In genomic region chr13:41271456-41272285, GRCh38 we compare ENCODE assay signal across 15 cellular contexts. TPM values are rescaled to one million over a fixed set of nuclear protein-coding genes. Genes with fewer than 3 reads are reported as not detected.
A peak's percentile ranks its signal among the peaks of the same experiment; 100 is the strongest.
DNase-seq lines count a peak whose midpoint lies in the region; ATAC-seq lines count a peak whose summit lies in the region.
"Had no signal": no experiment of that assay in that cellular context is flagged by ENCODE, and none has a peak within 500 bp of the region (broad histone marks: within the 10 kb centered on the region; RNA-seq: fewer than 3 reads in every experiment).

No MANE protein-coding gene starts in this region.

- no peaks in the 10 kb centered on the region for H3K27me3 Mint-ChIP-seq in activated CD8-positive, alpha-beta memory T cell treated with anti-CD3 and anti-CD28 coated beads, Interleukin-2, amount 10 ng/mL, durations not matched to agents 7 days and 5 days
- H3K27me3 Mint-ChIP-seq in activated T-helper 17 cell treated with anti-CD3 and anti-CD28 coated beads, Interleukin-2, amount 50 U/mL, for 72 hours: no peaks in the 10 kb centered on the region
- H3K27me3 Mint-ChIP-seq in stimulated activated naive B cell treated with anti-CD40 and anti-IgM and Interleukin-4, amounts not matched to agents 10 μg/mL and 1 μg/mL and 100 μg/mL, for 72 hours: no peaks in the 10 kb centered on the region

- peaks cover 11% of the 10 kb centered on the region for H3K9me3 Mint-ChIP-seq in activated CD8-positive, alpha-beta memory T cell treated with anti-CD3 and anti-CD28 coated beads, Interleukin-2, amount 10 ng/mL, durations not matched to agents 7 days and 5 days (ENCODE audit: low read depth)
- H3K9me3 Mint-ChIP-seq in activated T-helper 17 cell treated with anti-CD3 and anti-CD28 coated beads, Interleukin-2, amount 50 U/mL, for 72 hours: peaks cover 4% of the 10 kb centered on the region
- peaks cover 0 to 4% of the 10 kb centered on the region in 2 donors for H3K9me3 Mint-ChIP-seq in stimulated activated naive B cell treated with anti-CD40 and anti-IgM and Interleukin-4, amounts not matched to agents 10 μg/mL and 1 μg/mL and 100 μg/mL, for 72 hours

- CTCF ChIA-PET in activated CD8-positive, alpha-beta memory T cell treated with anti-CD3 and anti-CD28 coated beads, Interleukin-2, amount 10 ng/mL, durations not matched to agents 7 days and 5 days (lab: Charles Lee): interaction anchor here (1.6 kb wide), 1 partner anchor 9 kb away, joined by 4 read pairs; the partner anchor contains the start of gene MTRF1

- H3K27ac Mint-ChIP-seq in activated CD8-positive, alpha-beta memory T cell treated with anti-CD3 and anti-CD28 coated beads, Interleukin-2, amount 10 ng/mL, durations not matched to agents 7 days and 5 days: peak overlapping the region; percentile 42
- peak overlapping the region; percentile 64 for H3K27ac Mint-ChIP-seq in activated T-helper 17 cell treated with anti-CD3 and anti-CD28 coated beads, Interleukin-2, amount 50 U/mL, for 72 hours
- peak overlapping the region; percentile 49 for H3K27ac Mint-ChIP-seq in stimulated activated naive B cell treated with anti-CD40 and anti-IgM and Interleukin-4, amounts not matched to agents 10 μg/mL and 1 μg/mL and 100 μg/mL, for 72 hours

- H3K4me1 Mint-ChIP-seq in activated CD8-positive, alpha-beta memory T cell treated with anti-CD3 and anti-CD28 coated beads, Interleukin-2, amount 10 ng/mL, durations not matched to agents 7 days and 5 days: peaks cover 12% of the 10 kb centered on the region
- no peaks in the 10 kb centered on the region for H3K4me1 Mint-ChIP-seq in activated T-helper 17 cell treated with anti-CD3 and anti-CD28 coated beads, Interleukin-2, amount 50 U/mL, for 72 hours
- H3K4me1 Mint-ChIP-seq in stimulated activated naive B cell treated with anti-CD40 and anti-IgM and Interleukin-4, amounts not matched to agents 10 μg/mL and 1 μg/mL and 100 μg/mL, for 72 hours: peaks cover 7 to 16% of the 10 kb centered on the region in 2 donors

- H3K36me3 Mint-ChIP-seq in activated CD8-positive, alpha-beta memory T cell treated with anti-CD3 and anti-CD28 coated beads, Interleukin-2, amount 10 ng/mL, durations not matched to agents 7 days and 5 days: peaks cover 20% of the 10 kb centered on the region
- no peaks in the 10 kb centered on the region for H3K36me3 Mint-ChIP-seq in activated T-helper 17 cell treated with anti-CD3 and anti-CD28 coated beads, Interleukin-2, amount 50 U/mL, for 72 hours (ENCODE audit: low read depth)
- H3K36me3 Mint-ChIP-seq in stimulated activated naive B cell treated with anti-CD40 and anti-IgM and Interleukin-4, amounts not matched to agents 10 μg/mL and 1 μg/mL and 100 μg/mL, for 72 hours: peaks cover 3% of the 10 kb centered on the region in 2 donors

- no peak for DNase-seq in activated CD8-positive, alpha-beta memory T cell treated with anti-CD3 and anti-CD28 coated beads, Interleukin-2, amount 10 ng/mL, durations not matched to agents 7 days and 5 days
- DNase-seq in activated CD8-positive, alpha-beta memory T cell treated with anti-CD3 and anti-CD28 coated beads, Interleukin-2, amount 50 U/mL, for 48 hours: no peak
- no peak for DNase-seq in stimulated activated naive B cell treated with anti-CD40 and anti-IgM and Interleukin-4, amounts not matched to agents 10 μg/mL and 1 μg/mL and 100 μg/mL, for 72 hours
- DNase-seq in DMS53 (lab: John Stamatoyannopoulos, UW): no peak
- no peak for DNase-seq in DMS 273 treated with DMSO at 0.1 percent for 48 hours (lab: John Stamatoyannopoulos, UW)
- DNase-seq in NCI-H2081 (lab: John Stamatoyannopoulos, UW): no peak
- DNase-seq: activated CD4-positive, alpha-beta T cell treated with anti-CD3 and anti-CD28 coated beads, Interleukin-2, amount 50 U/mL, for 48 hours; Caco-2; midbrain; NCI-H1436; NCI-H446; SHP77 treated with DMSO at 0.1 percent for 48 hours; T1000 had no signal

- H3K4me3 Mint-ChIP-seq in activated CD8-positive, alpha-beta memory T cell treated with anti-CD3 and anti-CD28 coated beads, Interleukin-2, amount 10 ng/mL, durations not matched to agents 7 days and 5 days: no peak overlapping the region
- H3K4me3 Mint-ChIP-seq in activated T-helper 17 cell treated with anti-CD3 and anti-CD28 coated beads, Interleukin-2, amount 50 U/mL, for 72 hours: peak overlapping the region; percentile 1
- H3K4me3 Mint-ChIP-seq in stimulated activated naive B cell treated with anti-CD40 and anti-IgM and Interleukin-4, amounts not matched to agents 10 μg/mL and 1 μg/mL and 100 μg/mL, for 72 hours: peak overlapping the region in 1 of 2 donors; percentile 37

- ATAC-seq in activated CD8-positive, alpha-beta memory T cell treated with anti-CD3 and anti-CD28 coated beads, Interleukin-2, amount 10 ng/mL, durations not matched to agents 7 days and 5 days: no peak
- peak; percentile 61 for ATAC-seq in HG03354 (IDR thresholded peaks at IDR 0.05; ENCODE audit: poor library complexity, severe bottlenecking, unreplicated experiment)
- ATAC-seq in activated T-helper 17 cell treated with anti-CD3 and anti-CD28 coated beads, Interleukin-2, amount 50 U/mL, for 72 hours (replicated peaks): no peak
- ATAC-seq in stimulated activated naive B cell treated with anti-CD40 and anti-IgM and Interleukin-4, amounts not matched to agents 10 μg/mL and 1 μg/mL and 100 μg/mL, for 72 hours (replicated peaks): peak; percentile 73 to 74

RNA-seq across cellular contexts. Expression of gene MTRF1, which starts 8.3 kb away (rescaled TPM):
- 10 to 100 TPM; 22.2 to 23.3 TPM for total RNA-seq in activated CD8-positive, alpha-beta memory T cell treated with anti-CD3 and anti-CD28 coated beads, Interleukin-2, amount 10 ng/mL, durations not matched to agents 7 days and 5 days
- total RNA-seq in activated T-helper 17 cell treated with anti-CD3 and anti-CD28 coated beads, Interleukin-2, amount 50 U/mL, for 72 hours: 10 to 100 TPM; 32.5 to 39.4 TPM

RNA-seq across cellular contexts. Expression of gene NAA16, which starts 39.4 kb away (rescaled TPM):
- 10 to 100 TPM; 27.8 to 27.9 TPM for total RNA-seq in activated CD8-positive, alpha-beta memory T cell treated with anti-CD3 and anti-CD28 coated beads, Interleukin-2, amount 10 ng/mL, durations not matched to agents 7 days and 5 days
- 10 to 100 TPM; 16.0 to 29.9 TPM for total RNA-seq in activated T-helper 17 cell treated with anti-CD3 and anti-CD28 coated beads, Interleukin-2, amount 50 U/mL, for 72 hours

Comparison
In these comparisons a context has a peak if more than half of its experiments do, and no peak if none do; other contexts are left out.
1. ATAC-seq: peak in HG03354 (single experiment) and stimulated activated naive B cell treated with anti-CD40 and anti-IgM and Interleukin-4, amounts not matched to agents 10 μg/mL and 1 μg/mL and 100 μg/mL, for 72 hours (2 of 2); none in activated CD8-positive, alpha-beta memory T cell treated with anti-CD3 and anti-CD28 coated beads, Interleukin-2, amount 10 ng/mL, durations not matched to agents 7 days and 5 days (single experiment) and activated T-helper 17 cell treated with anti-CD3 and anti-CD28 coated beads, Interleukin-2, amount 50 U/mL, for 72 hours (single experiment).
2. Peak in every context shown above with its lines, with median percentiles within 50 percentile points of each other: H3K27ac Mint-ChIP-seq.